In genomic region chr19:5686647-5687359, GRCh38 we compare ENCODE assay signal across 8 cellular contexts. TPM values are rescaled to one million over a fixed set of nuclear protein-coding genes. Genes with fewer than 3 reads are reported as not detected.
DNase-seq lines count a peak whose midpoint lies in the region; ATAC-seq and TF ChIP-seq lines count a peak whose summit lies in the region.

No MANE protein-coding gene starts in this region.

- TF ChIP-seq POLR2A in GM19099 (IDR thresholded peaks at IDR 0.05; ENCODE audit: extremely low read depth, insufficient read length, low read depth), result peak; percentile 60

- H3K27me3 ChIP-seq in ectodermal cell (ENCODE audit: control insufficient read depth, insufficient read depth, low read length, poor library complexity, severe bottlenecking) (no peaks in the 10 kb centered on the region), lung (ENCODE audit: control insufficient read depth, insufficient read depth) (no peaks in the 10 kb centered on the region)

- H3K9me3 Mint-ChIP-seq in activated CD4-positive, alpha-beta memory T cell treated with anti-CD3 and anti-CD28 coated beads for 36 hours, result no peaks in the 10 kb centered on the region

- H3K36me3 Mint-ChIP-seq in activated CD4-positive, alpha-beta memory T cell treated with anti-CD3 and anti-CD28 coated beads for 36 hours, result peaks cover 18% of the 10 kb centered on the region

- peak overlapping the region; percentile 71 for H3K4me3 Mint-ChIP-seq in activated CD4-positive, alpha-beta memory T cell treated with anti-CD3 and anti-CD28 coated beads for 36 hours

- H3K36me3 ChIP-seq in ectodermal cell (ENCODE audit: control insufficient read depth, insufficient read depth, low read length) (no peaks in the 10 kb centered on the region), lung (ENCODE audit: control insufficient read depth in 2 of 2, insufficient read depth in 2 of 2, low read length in 2 of 2) (peaks cover 0 to 3% of the 10 kb centered on the region in 2 donors)

- DNase-seq in AG10803 (ENCODE audit: low read depth) (peak; percentile 85), NCI-H526 treated with DMSO at 0.1 percent for 48 hours (lab: John Stamatoyannopoulos, UW) (peak; percentile 42), lung (ENCODE audit: low spot score) (peak; percentile 99)
- peak; percentile 99 for DNase-seq in activated CD4-positive, alpha-beta memory T cell treated with anti-CD3 and anti-CD28 coated beads for 36 hours
- DNase-seq in stimulated activated CD4-positive, alpha-beta T cell treated with anti-CD3 and anti-CD28 coated beads, TNF-alpha, amount 100 ng/mL, for 1 hour (ENCODE audit: low read depth in 3 of 3, low spot score in 1 of 3), result peak; percentile 80 to 100 (median 82)

- ATAC-seq in HG03378 (IDR thresholded peaks at IDR 0.05; ENCODE audit: unreplicated experiment) (peak; percentile 42), lung (ENCODE audit: insufficient read depth, low FRiP score) (peak; percentile 82)

- peak overlapping the region; percentile 59 for H3K4me3 ChIP-seq in AG10803 (ENCODE audit: low read length)
- H3K4me3 ChIP-seq in ectodermal cell (ENCODE audit: insufficient read depth, low read depth, low read length), result peak overlapping the region; percentile 62
- peak overlapping the region; percentile 53 for H3K4me3 ChIP-seq in lung

- peaks cover 7% of the 10 kb centered on the region for H3K4me1 ChIP-seq in ectodermal cell (ENCODE audit: control insufficient read depth, insufficient read depth, low read length)
- peaks cover 0 to 5% of the 10 kb centered on the region in 2 donors for H3K4me1 ChIP-seq in lung (ENCODE audit: control insufficient read depth in 2 of 2, insufficient read depth in 2 of 2, low read length in 2 of 2)

- H3K9me3 ChIP-seq in ectodermal cell (ENCODE audit: control insufficient read depth, low read length) (no peaks in the 10 kb centered on the region), lung (ENCODE audit: control insufficient read depth in 2 of 2, insufficient read depth in 1 of 2, low read length in 1 of 2) (no peaks in the 10 kb centered on the region)

- intact Hi-C loops in activated CD4-positive, alpha-beta memory T cell treated with anti-CD3 and anti-CD28 coated beads for 36 hours (cut with micrococcal nuclease), result loop anchor here (1.0 to 10.0 kb wide), 3 partner anchors 33 to 268 kb away; partner anchors contain the start of genes CATSPERD, LONP1 and VMAC

- H3K27ac ChIP-seq in ectodermal cell (ENCODE audit: insufficient read depth, low read depth, low read length, poor library complexity, severe bottlenecking) (peak overlapping the region; percentile 23), lung (ENCODE audit: low read depth in 1 of 2, low read length in 1 of 2) (peak overlapping the region; percentile 67 to 88)

- CTCF ChIA-PET in activated CD4-positive, alpha-beta memory T cell treated with anti-CD3 and anti-CD28 coated beads for 36 hours (lab: Charles Lee), result interaction anchor here (0.6 to 5.6 kb wide), 13 partner anchors 8 to 117 kb away, joined by 3 to 103 read pairs (median 5); partner anchors contain the start of genes CATSPERD, DUS3L and LONP1

- WGBS in ectodermal cell, 2 experiments, result 1% methylated on average over 59 of the region's 59 CpGs
- WGBS in lung, 2 donors, result 1% methylated on average over 52 to 59 of the region's 59 CpGs

- POLR2A ChIA-PET in activated CD4-positive, alpha-beta memory T cell treated with anti-CD3 and anti-CD28 coated beads for 36 hours (lab: Charles Lee), result interaction anchor here (0.6 to 2.3 kb wide), 7 partner anchors 9 to 1663 kb away, joined by 3 to 13 read pairs (median 4); partner anchors contain the start of genes CATSPERD, DUS3L, LONP1 and SAFB

- H3K4me1 Mint-ChIP-seq in activated CD4-positive, alpha-beta memory T cell treated with anti-CD3 and anti-CD28 coated beads for 36 hours (ENCODE audit: low read depth), result peaks cover 20% of the 10 kb centered on the region

- peak; percentile 72 for TF ChIP-seq CTCF in AG10803 (conservative IDR thresholded peaks at IDR 0.05; ENCODE audit: low read length)
- TF ChIP-seq CTCF in lung (IDR thresholded peaks at IDR 0.05; ENCODE audit: control extremely low read depth, extremely low read depth), result peak; percentile 85

- no peaks in the 10 kb centered on the region for H3K27me3 Mint-ChIP-seq in activated CD4-positive, alpha-beta memory T cell treated with anti-CD3 and anti-CD28 coated beads for 36 hours

- peak overlapping the region; percentile 67 for H3K27ac Mint-ChIP-seq in activated CD4-positive, alpha-beta memory T cell treated with anti-CD3 and anti-CD28 coated beads for 36 hours

RNA-seq across cellular contexts. Expression of gene RPL36, which starts 3.3 kb away (rescaled TPM):
- total RNA-seq in activated CD4-positive, alpha-beta memory T cell treated with anti-CD3 and anti-CD28 coated beads for 36 hours, result 1,000 to 10,000 TPM; 1,487 to 1,524 TPM
- 1,043 TPM for polyA plus RNA-seq in ectodermal cell (2013, experiment 1 of 4)
- polyA plus RNA-seq in ectodermal cell (2013, experiment 2 of 4), result 965 TPM
- 975 TPM for polyA plus RNA-seq in ectodermal cell (2013, experiment 3 of 4)
- 1,114 TPM for polyA plus RNA-seq in ectodermal cell (2013, experiment 4 of 4)
- total RNA-seq in lung, result 100 to 1,000 TPM; 309 to 612 TPM
- polyA plus RNA-seq in lung, result 1,000 to 10,000 TPM in 1 of 2 donors, 100 to 1,000 TPM in 1; 793 to 1,934 TPM

RNA-seq across cellular contexts. Expression of gene HSD11B1L, which starts 6.0 kb away (rescaled TPM):
- 1 to 10 TPM; 3.8 to 4.1 TPM for total RNA-seq in activated CD4-positive, alpha-beta memory T cell treated with anti-CD3 and anti-CD28 coated beads for 36 hours
- 35.0 TPM for polyA plus RNA-seq in ectodermal cell (2013, experiment 1 of 4)
- 38.7 TPM for polyA plus RNA-seq in ectodermal cell (2013, experiment 2 of 4)
- polyA plus RNA-seq in ectodermal cell (2013, experiment 3 of 4), result 38.7 TPM
- 35.8 TPM for polyA plus RNA-seq in ectodermal cell (2013, experiment 4 of 4)
- 10 to 100 TPM in 1 of 2 donors, 1 to 10 TPM in 1; 8.2 to 10.3 TPM for total RNA-seq in lung
- 10 to 100 TPM in 1 of 2 donors, 1 to 10 TPM in 1; 7.5 to 12.2 TPM for polyA plus RNA-seq in lung

RNA-seq across cellular contexts. Expression of gene MICOS13, which starts 6.5 kb away (rescaled TPM):
- 10 to 100 TPM; 50.9 to 55.3 TPM for total RNA-seq in activated CD4-positive, alpha-beta memory T cell treated with anti-CD3 and anti-CD28 coated beads for 36 hours
- 16.3 TPM for polyA plus RNA-seq in ectodermal cell (2013, experiment 1 of 4)
- 18.0 TPM for polyA plus RNA-seq in ectodermal cell (2013, experiment 2 of 4)
- polyA plus RNA-seq in ectodermal cell (2013, experiment 3 of 4), result 22.3 TPM
- polyA plus RNA-seq in ectodermal cell (2013, experiment 4 of 4), result 22.4 TPM
- 10 to 100 TPM; 26.6 to 78.2 TPM for total RNA-seq in lung
- polyA plus RNA-seq in lung, result 100 to 1,000 TPM in 1 of 2 donors, 10 to 100 TPM in 1; 77.1 to 184 TPM

RNA-seq across cellular contexts. Expression of gene LONP1, which starts 33.1 kb away (rescaled TPM):
- total RNA-seq in activated CD4-positive, alpha-beta memory T cell treated with anti-CD3 and anti-CD28 coated beads for 36 hours, result 100 to 1,000 TPM; 178 to 181 TPM
- 63.9 TPM for polyA plus RNA-seq in ectodermal cell (2013, experiment 1 of 4)
- polyA plus RNA-seq in ectodermal cell (2013, experiment 2 of 4), result 68.0 TPM
- polyA plus RNA-seq in ectodermal cell (2013, experiment 3 of 4), result 52.6 TPM
- 55.8 TPM for polyA plus RNA-seq in ectodermal cell (2013, experiment 4 of 4)
- total RNA-seq in lung, result 10 to 100 TPM; 41.0 to 89.6 TPM
- 10 to 100 TPM; 63.0 to 75.0 TPM for polyA plus RNA-seq in lung

RNA-seq across cellular contexts. Expression of gene CATSPERD, which starts 33.6 kb away (rescaled TPM):
- not detected for total RNA-seq in activated CD4-positive, alpha-beta memory T cell treated with anti-CD3 and anti-CD28 coated beads for 36 hours
- not detected for polyA plus RNA-seq in ectodermal cell (2013, experiment 1 of 4)
- polyA plus RNA-seq in ectodermal cell (2013, experiment 2 of 4), result not detected
- not detected for polyA plus RNA-seq in ectodermal cell (2013, experiment 3 of 4)
- not detected for polyA plus RNA-seq in ectodermal cell (2013, experiment 4 of 4)
- 10 to 100 TPM in 1 of 2 donors, 1 to 10 TPM in 1; 8.2 to 10.0 TPM for total RNA-seq in lung
- polyA plus RNA-seq in lung, result 10 to 100 TPM in 1 of 2 donors, 1 to 10 TPM in 1; 8.4 to 11.3 TPM

Comparison
In these comparisons a context has a peak if more than half of its experiments do, and no peak if none do; other contexts are left out.
1. Peak in every context shown above with its lines: DNase-seq, ATAC-seq, H3K4me3 ChIP-seq and H3K27ac ChIP-seq.
2. DNase-seq: peak in every context shown above with its lines; median percentile 99 in activated CD4-positive, alpha-beta memory T cell treated with anti-CD3 and anti-CD28 coated beads for 36 hours; 99 in lung; 85 in AG10803; 82 in stimulated activated CD4-positive, alpha-beta T cell treated with anti-CD3 and anti-CD28 coated beads, TNF-alpha, amount 100 ng/mL, for 1 hour; 42 in NCI-H526 treated with DMSO at 0.1 percent for 48 hours.